ENCODE assay signal across 1 cellular context in the genomic region with DNA sequence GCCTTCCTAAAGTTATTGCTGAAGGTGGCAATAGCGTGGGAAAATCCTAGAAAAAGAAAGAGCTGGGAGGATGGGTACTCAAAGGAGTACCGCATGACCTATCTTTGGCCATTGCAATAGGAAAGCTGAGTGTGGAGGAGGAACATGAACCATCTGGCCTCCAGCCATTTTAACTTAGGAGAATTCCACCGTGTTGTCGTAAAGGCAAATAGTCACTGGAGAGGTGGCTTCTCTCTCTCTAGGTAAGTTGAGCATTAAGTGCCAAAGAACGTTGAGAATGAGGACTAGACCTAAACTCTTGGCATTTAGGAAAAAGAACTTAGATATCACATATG.
TF ChIP-seq lines count a peak whose summit lies in the region.

No MANE protein-coding gene starts in this region.

TF ChIP-seq in HepG2, 621 proteins besides CTCF, POLR2A, EP300 and RAD21 (continued from another document):
- no peak for TF ChIP-seq RFXANK (CRISPR knock-in tag; IDR thresholded peaks at IDR 0.05)
- TF ChIP-seq EEA1 (CRISPR knock-in tag; IDR thresholded peaks at IDR 0.05; ENCODE audit: borderline replicate concordance), result no peak
- TF ChIP-seq, protein P1, sequence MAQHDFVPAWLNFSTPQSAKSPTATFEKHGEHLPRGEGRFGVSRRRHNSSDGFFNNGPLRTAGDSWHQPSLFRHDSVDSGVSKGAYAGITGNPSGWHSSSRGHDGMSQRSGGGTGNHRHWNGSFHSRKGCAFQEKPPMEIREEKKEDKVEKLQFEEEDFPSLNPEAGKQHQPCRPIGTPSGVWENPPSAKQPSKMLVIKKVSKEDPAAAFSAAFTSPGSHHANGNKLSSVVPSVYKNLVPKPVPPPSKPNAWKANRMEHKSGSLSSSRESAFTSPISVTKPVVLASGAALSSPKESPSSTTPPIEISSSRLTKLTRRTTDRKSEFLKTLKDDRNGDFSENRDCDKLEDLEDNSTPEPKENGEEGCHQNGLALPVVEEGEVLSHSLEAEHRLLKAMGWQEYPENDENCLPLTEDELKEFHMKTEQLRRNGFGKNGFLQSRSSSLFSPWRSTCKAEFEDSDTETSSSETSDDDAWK (CRISPR knock-in tag; IDR thresholded peaks at IDR 0.05), result no peak
- no peak for TF ChIP-seq ZMYM4 (CRISPR knock-in tag; IDR thresholded peaks at IDR 0.05)
- TF ChIP-seq, protein P2, sequence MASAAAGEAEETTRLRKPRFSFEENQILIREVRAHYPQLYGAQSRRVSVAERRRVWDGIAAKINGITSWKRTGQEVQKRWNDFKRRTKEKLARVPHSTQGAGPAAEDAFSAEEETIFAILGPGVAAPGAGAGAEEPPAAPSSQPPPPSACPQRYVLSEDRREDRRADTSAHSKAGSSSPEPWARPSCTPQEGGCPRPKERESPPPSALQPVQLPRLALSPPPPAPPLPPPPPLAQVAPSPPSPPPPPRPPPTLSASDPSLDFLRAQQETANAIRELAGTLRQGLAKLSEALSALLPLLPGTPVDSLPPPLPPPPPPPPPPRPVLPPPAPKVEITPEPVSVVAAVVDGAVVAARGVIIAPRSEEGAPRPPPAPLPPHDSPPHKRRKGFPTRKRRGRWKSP (CRISPR knock-in tag; IDR thresholded peaks at IDR 0.05), result no peak
- TF ChIP-seq NR3C1 (CRISPR knock-in tag; IDR thresholded peaks at IDR 0.05), result no peak
- no peak for TF ChIP-seq BHLHE40 (IDR thresholded peaks at IDR 0.05; ENCODE audit: low read length)
- TF ChIP-seq, protein P3, sequence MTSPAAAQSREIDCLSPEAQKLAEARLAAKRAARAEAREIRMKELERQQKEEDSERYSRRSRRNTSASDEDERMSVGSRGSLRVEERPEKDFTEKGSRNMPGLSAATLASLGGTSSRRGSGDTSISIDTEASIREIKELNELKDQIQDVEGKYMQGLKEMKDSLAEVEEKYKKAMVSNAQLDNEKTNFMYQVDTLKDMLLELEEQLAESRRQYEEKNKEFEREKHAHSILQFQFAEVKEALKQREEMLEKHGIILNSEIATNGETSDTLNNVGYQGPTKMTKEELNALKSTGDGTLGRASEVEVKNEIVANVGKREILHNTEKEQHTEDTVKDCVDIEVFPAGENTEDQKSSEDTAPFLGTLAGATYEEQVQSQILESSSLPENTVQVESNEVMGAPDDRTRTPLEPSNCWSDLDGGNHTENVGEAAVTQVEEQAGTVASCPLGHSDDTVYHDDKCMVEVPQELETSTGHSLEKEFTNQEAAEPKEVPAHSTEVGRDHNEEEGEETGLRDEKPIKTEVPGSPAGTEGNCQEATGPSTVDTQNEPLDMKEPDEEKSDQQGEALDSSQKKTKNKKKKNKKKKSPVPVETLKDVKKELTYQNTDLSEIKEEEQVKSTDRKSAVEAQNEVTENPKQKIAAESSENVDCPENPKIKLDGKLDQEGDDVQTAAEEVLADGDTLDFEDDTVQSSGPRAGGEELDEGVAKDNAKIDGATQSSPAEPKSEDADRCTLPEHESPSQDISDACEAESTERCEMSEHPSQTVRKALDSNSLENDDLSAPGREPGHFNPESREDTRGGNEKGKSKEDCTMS (CRISPR knock-in tag; conservative IDR thresholded peaks at IDR 0.05), result no peak
- no peak for TF ChIP-seq ZNF761 (CRISPR knock-in tag; conservative IDR thresholded peaks at IDR 0.05)
